In genomic region chr2:126639276-126639675, GRCh38 we compare ENCODE assay signal across 22 cellular contexts. TPM values are rescaled to one million over a fixed set of nuclear protein-coding genes. Genes with fewer than 3 reads are reported as not detected.
DNase-seq lines count a peak whose midpoint lies in the region; ATAC-seq and TF ChIP-seq lines count a peak whose summit lies in the region.
"Had no signal": no experiment of that assay in that cellular context is flagged by ENCODE, and none has a peak within 500 bp of the region (broad histone marks: within the 10 kb centered on the region; RNA-seq: fewer than 3 reads in every experiment).

No MANE protein-coding gene starts in this region.

- TF ChIP-seq CTCF in coronary artery (IDR thresholded peaks at IDR 0.05) (no peak), lung (IDR thresholded peaks at IDR 0.05; ENCODE audit: control extremely low read depth, extremely low read depth) (no peak), type B pancreatic cell (conservative IDR thresholded peaks at IDR 0.05) (no peak), OCI-LY7 (conservative IDR thresholded peaks at IDR 0.05; ENCODE audit: low read length) (no peak)

- H3K27me3 ChIP-seq in lung (ENCODE audit: control insufficient read depth, insufficient read depth) = no peaks in the 10 kb centered on the region
- H3K27me3 ChIP-seq in naive thymus-derived CD4-positive, alpha-beta T cell (ENCODE audit: control insufficient read depth in 2 of 2, insufficient read depth in 2 of 2, low read length in 2 of 2) = no peaks in the 10 kb centered on the region
- H3K27me3 ChIP-seq: BE2C; BLaER1 treated with 17β-estradiol and CSF1 and Interleukin-3, amounts not matched to agents 10 nM and 100 nM had no signal

- H3K9me3 Mint-ChIP-seq in stimulated activated naive CD8-positive, alpha-beta T cell treated with anti-CD3 and anti-CD28 coated beads, Interleukin-15, amount 100 ng/mL, for 72 hours = no peaks in the 10 kb centered on the region
- H3K9me3 Mint-ChIP-seq in type B pancreatic cell = peaks cover 4% of the 10 kb centered on the region
- no peaks in the 10 kb centered on the region for H3K9me3 Mint-ChIP-seq in naive thymus-derived CD4-positive, alpha-beta T cell
- H3K9me3 Mint-ChIP-seq: CD4-positive, alpha-beta T cell; CD8-positive, alpha-beta memory T cell had no signal

- no peaks in the 10 kb centered on the region for H3K36me3 Mint-ChIP-seq in type B pancreatic cell
- no peaks in the 10 kb centered on the region for H3K36me3 Mint-ChIP-seq in naive thymus-derived CD4-positive, alpha-beta T cell
- H3K36me3 Mint-ChIP-seq: CD14-positive monocyte; CD8-positive, alpha-beta memory T cell had no signal

- no peak overlapping the region for H3K4me3 Mint-ChIP-seq in stimulated activated naive CD8-positive, alpha-beta T cell treated with anti-CD3 and anti-CD28 coated beads, Interleukin-15, amount 100 ng/mL, for 72 hours
- no peak overlapping the region for H3K4me3 Mint-ChIP-seq in type B pancreatic cell
- no peak overlapping the region for H3K4me3 Mint-ChIP-seq in naive thymus-derived CD4-positive, alpha-beta T cell
- H3K4me3 Mint-ChIP-seq: CD14-positive monocyte; CD4-positive, alpha-beta T cell; CD8-positive, alpha-beta memory T cell had no signal

- H3K4me3 ChIP-seq in coronary artery = no peak overlapping the region
- no peak overlapping the region for H3K4me3 ChIP-seq in lung
- no peak overlapping the region for H3K4me3 ChIP-seq in OCI-LY7 (ENCODE audit: low read depth, low read length, poor library complexity, severe bottlenecking)
- no peak overlapping the region for H3K4me3 ChIP-seq in naive thymus-derived CD4-positive, alpha-beta T cell (ENCODE audit: low read length)
- H3K4me3 ChIP-seq: A549; BLaER1 treated with 17β-estradiol and CSF1 and Interleukin-3, amounts not matched to agents 10 nM and 100 nM had no signal

- no peaks in the 10 kb centered on the region for H3K79me2 ChIP-seq in OCI-LY7 (ENCODE audit: insufficient read depth, low read depth, low read length)

- 72 to 90% methylated on average over 3 of the region's 3 CpGs for WGBS in lung, 2 donors

- intact Hi-C loops in OCI-LY7 (cut with micrococcal nuclease; ENCODE audit: unreplicated experiment) = loop anchor here (10.0 kb wide), 1 partner anchor 136 kb away; no protein-coding TSS in a partner anchor
- intact Hi-C loops in naive thymus-derived CD4-positive, alpha-beta T cell (cut with micrococcal nuclease) = loop anchor here in 1 of 2 donors (10.0 kb wide), 1 partner anchor 46 kb away; no protein-coding TSS in a partner anchor

- no TSS peak for BruUV-seq in OCI-LY7 (replicated peaks; lab: Mats Ljungman, UMichigan)

- H3K27me3 Mint-ChIP-seq in stimulated activated naive CD8-positive, alpha-beta T cell treated with anti-CD3 and anti-CD28 coated beads, Interleukin-15, amount 100 ng/mL, for 72 hours = no peaks in the 10 kb centered on the region
- peaks cover 19% of the 10 kb centered on the region for H3K27me3 Mint-ChIP-seq in type B pancreatic cell
- peaks cover 0 to 20% (median 0%) of the 10 kb centered on the region in 5 donors for H3K27me3 Mint-ChIP-seq in naive thymus-derived CD4-positive, alpha-beta T cell
- H3K27me3 Mint-ChIP-seq: CD4-positive, alpha-beta T cell had no signal

- no peaks in the 10 kb centered on the region for H3K4me1 Mint-ChIP-seq in stimulated activated naive CD8-positive, alpha-beta T cell treated with anti-CD3 and anti-CD28 coated beads, Interleukin-15, amount 100 ng/mL, for 72 hours
- H3K4me1 Mint-ChIP-seq in type B pancreatic cell (ENCODE audit: unreplicated experiment) = no peaks in the 10 kb centered on the region
- H3K4me1 Mint-ChIP-seq in naive thymus-derived CD4-positive, alpha-beta T cell = peaks cover 0 to 7% (median under 1%) of the 10 kb centered on the region in 7 donors

- H3K9me3 ChIP-seq in lung (ENCODE audit: control insufficient read depth in 2 of 2, insufficient read depth in 1 of 2, low read length in 1 of 2) = no peaks in the 10 kb centered on the region
- H3K9me3 ChIP-seq in OCI-LY7 (ENCODE audit: low read length) = no peaks in the 10 kb centered on the region
- H3K9me3 ChIP-seq in naive thymus-derived CD4-positive, alpha-beta T cell (ENCODE audit: control insufficient read depth in 2 of 3, low read length in 3 of 3) = no peaks in the 10 kb centered on the region
- H3K9me3 ChIP-seq: A549, BE2C had no signal

- no peak overlapping the region for H2AFZ ChIP-seq in OCI-LY7 (ENCODE audit: low read length)

- no peak overlapping the region for H3K27ac ChIP-seq in coronary artery
- no peak overlapping the region for H3K27ac ChIP-seq in lung (ENCODE audit: low read depth in 1 of 2, low read length in 1 of 2)
- H3K27ac ChIP-seq in OCI-LY7 (ENCODE audit: low read depth, low read length, poor library complexity, severe bottlenecking) = no peak overlapping the region
- H3K27ac ChIP-seq in naive thymus-derived CD4-positive, alpha-beta T cell (ENCODE audit: low read depth, low read length) = no peak overlapping the region
- H3K27ac ChIP-seq: A549; BLaER1 treated with 17β-estradiol and CSF1 and Interleukin-3, amounts not matched to agents 10 nM and 100 nM had no signal

- POLR2A ChIA-PET in OCI-LY7 (lab: Charles Lee) = interaction anchor here (1.0 kb wide), 1 partner anchor 12 kb away, joined by 3 read pairs; no protein-coding TSS in a partner anchor
- POLR2A ChIA-PET in naive thymus-derived CD4-positive, alpha-beta T cell (lab: Charles Lee) = no interaction called here

- no peak overlapping the region for H3K4me2 ChIP-seq in OCI-LY7 (ENCODE audit: low read length)
- H3K4me2 ChIP-seq: A549; BLaER1 treated with 17β-estradiol and CSF1 and Interleukin-3, amounts not matched to agents 10 nM and 100 nM had no signal

- ATAC-seq in stimulated activated naive CD8-positive, alpha-beta T cell treated with anti-CD3 and anti-CD28 coated beads, Interleukin-15, Interleukin-2, amounts not matched to agents 100 U/mL and 50 U/mL, for 24 hours = peak; percentile 28
- no peak for ATAC-seq in stimulated activated naive CD8-positive, alpha-beta T cell treated with anti-CD3 and anti-CD28 coated beads, Interleukin-15, amount 100 ng/mL, for 72 hours
- ATAC-seq in lung (ENCODE audit: insufficient read depth, low FRiP score) = no peak
- no peak for ATAC-seq in naive thymus-derived CD4-positive, alpha-beta T cell
- ATAC-seq: A549 had no signal

- no peaks in the 10 kb centered on the region for H3K9me2 ChIP-seq in OCI-LY7 (ENCODE audit: insufficient read depth, low read length)

- H3K4me1 ChIP-seq in lung (ENCODE audit: control insufficient read depth in 2 of 2, insufficient read depth in 2 of 2, low read length in 2 of 2) = peaks cover 0 to 5% of the 10 kb centered on the region in 2 donors
- peaks cover 3% of the 10 kb centered on the region for H3K4me1 ChIP-seq in OCI-LY7 (ENCODE audit: insufficient read depth, low read length, poor library complexity, severe bottlenecking)
- H3K4me1 ChIP-seq in naive thymus-derived CD4-positive, alpha-beta T cell (ENCODE audit: control insufficient read depth in 2 of 2, insufficient read depth in 2 of 2, low read length in 2 of 2) = no peaks in the 10 kb centered on the region
- H3K4me1 ChIP-seq: A549, BE2C had no signal

- no peak overlapping the region for H3K27ac Mint-ChIP-seq in stimulated activated naive CD8-positive, alpha-beta T cell treated with anti-CD3 and anti-CD28 coated beads, Interleukin-15, amount 100 ng/mL, for 72 hours
- H3K27ac Mint-ChIP-seq in type B pancreatic cell = no peak overlapping the region
- peak overlapping the region in 1 of 9 donors; percentile 65 for H3K27ac Mint-ChIP-seq in naive thymus-derived CD4-positive, alpha-beta T cell
- H3K27ac Mint-ChIP-seq: CD14-positive monocyte; CD4-positive, alpha-beta T cell had no signal

- CTCF ChIA-PET in OCI-LY7 (lab: Charles Lee; ENCODE audit: unreplicated experiment) = no interaction called here
- CTCF ChIA-PET in naive thymus-derived CD4-positive, alpha-beta T cell (lab: Charles Lee) = no interaction called here

- no peaks in the 10 kb centered on the region for H4K20me1 ChIP-seq in OCI-LY7 (ENCODE audit: insufficient read depth, low read length)
- H4K20me1 ChIP-seq: BLaER1 treated with 17β-estradiol and CSF1 and Interleukin-3, amounts not matched to agents 10 nM and 100 nM had no signal

- DNase-seq in stimulated activated naive CD8-positive, alpha-beta T cell treated with anti-CD3 and anti-CD28 coated beads, Interleukin-15, Interleukin-2, amounts not matched to agents 100 U/mL and 50 U/mL, for 24 hours = no peak
- no peak for DNase-seq in stimulated activated naive CD8-positive, alpha-beta T cell treated with anti-CD3 and anti-CD28 coated beads, Interleukin-15, amount 100 ng/mL, for 72 hours
- peak; percentile 36 for DNase-seq in coronary artery (ENCODE audit: low spot score)
- peak; percentile 6 for DNase-seq in lung (ENCODE audit: low spot score)
- peak; percentile 61 for DNase-seq in type B pancreatic cell (ENCODE audit: extremely low spot score, unreplicated experiment)
- DNase-seq in kidney tubule cell (ENCODE audit: low spot score) = no peak
- no peak for DNase-seq in OCI-LY7 (ENCODE audit: low spot score)
- DNase-seq in naive thymus-derived CD4-positive, alpha-beta T cell = no peak
- DNase-seq: 8988T; ACHN; AML-193; BE2C; CD4-positive, alpha-beta T cell; CD8-positive, alpha-beta memory T cell; DMS 273 treated with DMSO at 0.1 percent for 48 hours; DMS79; GF-D8; H7; HCEC 1CT had no signal

- H3K36me3 ChIP-seq in lung (ENCODE audit: control insufficient read depth in 2 of 2, insufficient read depth in 2 of 2, low read length in 2 of 2) = no peaks in the 10 kb centered on the region
- H3K36me3 ChIP-seq in OCI-LY7 (ENCODE audit: insufficient read depth, low read length) = no peaks in the 10 kb centered on the region
- no peaks in the 10 kb centered on the region for H3K36me3 ChIP-seq in naive thymus-derived CD4-positive, alpha-beta T cell (ENCODE audit: control insufficient read depth in 2 of 3, insufficient read depth in 3 of 3, low read length in 3 of 3)
- H3K36me3 ChIP-seq: BE2C; BLaER1 treated with 17β-estradiol and CSF1 and Interleukin-3, amounts not matched to agents 10 nM and 100 nM had no signal

RNA-seq across cellular contexts. Expression of gene GYPC, which starts 16.7 kb away (rescaled TPM):
- total RNA-seq in lung (10 to 100 TPM; 61.4 to 93.6 TPM), type B pancreatic cell (ENCODE audit: low replicate concordance) (13.3 and 45.5 TPM in 2 replicates), OCI-LY7 (2022) (96.4 and 107 TPM in 2 replicates)
- polyA plus RNA-seq in lung = 100 to 1,000 TPM; 132 to 170 TPM
- 117 and 154 TPM in 2 replicates for total RNA-seq in OCI-LY7 (2014; rRNA removed; shearing (Covaris generic))
- 100 to 1,000 TPM; 114 to 146 (median 116) TPM for total RNA-seq in naive thymus-derived CD4-positive, alpha-beta T cell
- polyA plus RNA-seq in naive thymus-derived CD4-positive, alpha-beta T cell = 100 to 1,000 TPM; 249 to 277 TPM
- polyA plus RNA-seq: A549 had no signal

Comparison
In these comparisons a context has a peak if more than half of its experiments do, and no peak if none do; other contexts are left out.
1. DNase-seq: peak in coronary artery (single experiment), lung (single experiment) and type B pancreatic cell (single experiment); none in stimulated activated naive CD8-positive, alpha-beta T cell treated with anti-CD3 and anti-CD28 coated beads, Interleukin-15, Interleukin-2, amounts not matched to agents 100 U/mL and 50 U/mL, for 24 hours (single experiment), stimulated activated naive CD8-positive, alpha-beta T cell treated with anti-CD3 and anti-CD28 coated beads, Interleukin-15, amount 100 ng/mL, for 72 hours (0 of 2), kidney tubule cell (single experiment), OCI-LY7 (single experiment) and naive thymus-derived CD4-positive, alpha-beta T cell (0 of 9).